Comparison of ENCODE assay signal across 25 cellular contexts in genomic region chr1:53651356-53651755, GRCh38.
"Had no signal": no experiment of that assay in that cellular context is flagged by ENCODE, and none has a peak within 500 bp of the region (broad histone marks: within the 10 kb centered on the region; RNA-seq: fewer than 3 reads in every experiment).

No MANE protein-coding gene starts in this region.

- H3K4me1 ChIP-seq: esophagus squamous epithelium, left lung, parathyroid adenoma, prostate gland, right atrium auricular region, sigmoid colon, upper lobe of left lung, uterus had no signal

- DNase-seq: effector memory CD8-positive, alpha-beta T cell; erythroblast; esophagus squamous epithelium; left cardiac atrium; mesenchymal stem cell; mucosa of descending colon; naive B cell; sigmoid colon; stimulated activated CD4-positive, alpha-beta T cell treated with anti-CD3 and anti-CD28 coated beads, Interleukin-4, amount 100 ng/mL, for 4 hours; stimulated activated naive CD8-positive, alpha-beta T cell treated with anti-CD3 and anti-CD28 coated beads, Interleukin-15, Interleukin-2, amounts not matched to agents 100 U/mL and 50 U/mL, for 24 hours; substantia nigra; upper lobe of left lung; uterus had no signal

- FAIRE-seq: endometrium, frontal cortex had no signal

- H3K27ac ChIP-seq: coronary artery, esophagus squamous epithelium, left lung, neutrophil, parathyroid adenoma, prostate gland, right atrium auricular region, sigmoid colon, thoracic aorta, tibial nerve, upper lobe of left lung, uterus had no signal

- H3K9ac ChIP-seq: parathyroid adenoma had no signal

- H3K27me3 ChIP-seq: esophagus squamous epithelium, right atrium auricular region, sigmoid colon, tibial nerve, upper lobe of left lung had no signal

- ATAC-seq: effector memory CD8-positive, alpha-beta T cell; left cardiac atrium; left lung; mucosa of descending colon; natural killer cell treated with Interleukin-12 subunit alpha and Interleukin-12 subunit beta and Interleukin-15 and Interleukin-18, amount 100 ng/mL, for 72 hours; stimulated activated memory B cell treated with anti-CD40 and anti-IgM and Interleukin-4, amounts not matched to agents 10 μg/mL and 1 μg/mL and 100 μg/mL, for 72 hours; stimulated activated naive CD8-positive, alpha-beta T cell treated with anti-CD3 and anti-CD28 coated beads, Interleukin-15, Interleukin-2, amounts not matched to agents 100 U/mL and 50 U/mL, for 24 hours had no signal

- H3K4me3 ChIP-seq: coronary artery, esophagus squamous epithelium, left lung, mucosa of descending colon, prostate gland, right atrium auricular region, sigmoid colon, thoracic aorta, tibial nerve, upper lobe of left lung, uterus had no signal

- H3K9me3 ChIP-seq: esophagus squamous epithelium, left lung, mucosa of descending colon, neutrophil, prostate gland, right atrium auricular region, sigmoid colon, thoracic aorta, tibial nerve, upper lobe of left lung, uterus had no signal

- H3K36me3 ChIP-seq: esophagus squamous epithelium, left lung, neutrophil, prostate gland, right atrium auricular region, sigmoid colon, thoracic aorta, tibial nerve, upper lobe of left lung, uterus had no signal
